2 cellular contexts compared by ENCODE assay signal in the genomic region with DNA sequence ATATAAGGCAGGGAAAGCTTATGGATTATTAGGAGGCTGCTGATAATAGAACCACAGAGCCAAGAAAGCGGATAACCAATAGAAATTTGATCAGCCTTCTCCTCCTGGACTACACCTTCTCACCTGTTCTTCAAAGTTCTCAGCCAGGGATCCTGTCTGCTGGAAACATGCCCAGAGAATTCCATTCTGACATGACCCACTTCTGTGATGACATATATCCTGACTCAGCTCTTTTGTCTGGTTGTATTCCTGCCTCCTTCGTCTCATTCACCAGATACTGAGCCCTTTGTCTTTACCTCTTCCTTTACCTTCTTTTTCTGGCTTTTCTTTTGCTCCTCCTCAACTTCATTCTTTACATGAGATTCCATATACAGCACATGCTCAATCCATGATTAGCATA.
TF ChIP-seq lines count a peak whose summit lies in the region.

No MANE protein-coding gene starts in this region.

TF ChIP-seq in HepG2, 621 proteins besides CTCF, POLR2A, EP300 and RAD21 (continued from another document):
- TF ChIP-seq, protein P1, sequence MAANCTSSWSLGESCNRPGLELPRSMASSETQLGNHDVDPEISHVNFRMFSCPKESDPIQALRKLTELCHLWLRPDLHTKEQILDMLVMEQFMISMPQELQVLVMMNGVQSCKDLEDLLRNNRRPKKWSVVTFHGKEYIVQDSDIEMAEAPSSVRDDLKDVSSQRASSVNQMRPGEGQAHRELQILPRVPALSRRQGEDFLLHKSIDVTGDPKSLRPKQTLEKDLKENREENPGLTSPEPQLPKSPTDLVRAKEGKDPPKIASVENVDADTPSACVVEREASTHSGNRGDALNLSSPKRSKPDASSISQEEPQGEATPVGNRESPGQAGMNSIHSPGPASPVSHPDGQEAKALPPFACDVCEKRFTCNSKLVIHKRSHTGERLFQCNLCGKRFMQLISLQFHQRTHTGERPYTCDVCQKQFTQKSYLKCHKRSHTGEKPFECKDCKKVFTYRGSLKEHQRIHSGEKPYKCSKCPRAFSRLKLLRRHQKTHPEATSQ (CRISPR knock-in tag; IDR thresholded peaks at IDR 0.05; ENCODE audit: borderline replicate concordance), result no peak
TF ChIP-seq in HepG2: peak in this region for 2.

TF ChIP-seq in GM23338, 12 proteins besides CTCF, POLR2A, EP300 and RAD21 (continued from another document):
- TF ChIP-seq, protein P2, sequence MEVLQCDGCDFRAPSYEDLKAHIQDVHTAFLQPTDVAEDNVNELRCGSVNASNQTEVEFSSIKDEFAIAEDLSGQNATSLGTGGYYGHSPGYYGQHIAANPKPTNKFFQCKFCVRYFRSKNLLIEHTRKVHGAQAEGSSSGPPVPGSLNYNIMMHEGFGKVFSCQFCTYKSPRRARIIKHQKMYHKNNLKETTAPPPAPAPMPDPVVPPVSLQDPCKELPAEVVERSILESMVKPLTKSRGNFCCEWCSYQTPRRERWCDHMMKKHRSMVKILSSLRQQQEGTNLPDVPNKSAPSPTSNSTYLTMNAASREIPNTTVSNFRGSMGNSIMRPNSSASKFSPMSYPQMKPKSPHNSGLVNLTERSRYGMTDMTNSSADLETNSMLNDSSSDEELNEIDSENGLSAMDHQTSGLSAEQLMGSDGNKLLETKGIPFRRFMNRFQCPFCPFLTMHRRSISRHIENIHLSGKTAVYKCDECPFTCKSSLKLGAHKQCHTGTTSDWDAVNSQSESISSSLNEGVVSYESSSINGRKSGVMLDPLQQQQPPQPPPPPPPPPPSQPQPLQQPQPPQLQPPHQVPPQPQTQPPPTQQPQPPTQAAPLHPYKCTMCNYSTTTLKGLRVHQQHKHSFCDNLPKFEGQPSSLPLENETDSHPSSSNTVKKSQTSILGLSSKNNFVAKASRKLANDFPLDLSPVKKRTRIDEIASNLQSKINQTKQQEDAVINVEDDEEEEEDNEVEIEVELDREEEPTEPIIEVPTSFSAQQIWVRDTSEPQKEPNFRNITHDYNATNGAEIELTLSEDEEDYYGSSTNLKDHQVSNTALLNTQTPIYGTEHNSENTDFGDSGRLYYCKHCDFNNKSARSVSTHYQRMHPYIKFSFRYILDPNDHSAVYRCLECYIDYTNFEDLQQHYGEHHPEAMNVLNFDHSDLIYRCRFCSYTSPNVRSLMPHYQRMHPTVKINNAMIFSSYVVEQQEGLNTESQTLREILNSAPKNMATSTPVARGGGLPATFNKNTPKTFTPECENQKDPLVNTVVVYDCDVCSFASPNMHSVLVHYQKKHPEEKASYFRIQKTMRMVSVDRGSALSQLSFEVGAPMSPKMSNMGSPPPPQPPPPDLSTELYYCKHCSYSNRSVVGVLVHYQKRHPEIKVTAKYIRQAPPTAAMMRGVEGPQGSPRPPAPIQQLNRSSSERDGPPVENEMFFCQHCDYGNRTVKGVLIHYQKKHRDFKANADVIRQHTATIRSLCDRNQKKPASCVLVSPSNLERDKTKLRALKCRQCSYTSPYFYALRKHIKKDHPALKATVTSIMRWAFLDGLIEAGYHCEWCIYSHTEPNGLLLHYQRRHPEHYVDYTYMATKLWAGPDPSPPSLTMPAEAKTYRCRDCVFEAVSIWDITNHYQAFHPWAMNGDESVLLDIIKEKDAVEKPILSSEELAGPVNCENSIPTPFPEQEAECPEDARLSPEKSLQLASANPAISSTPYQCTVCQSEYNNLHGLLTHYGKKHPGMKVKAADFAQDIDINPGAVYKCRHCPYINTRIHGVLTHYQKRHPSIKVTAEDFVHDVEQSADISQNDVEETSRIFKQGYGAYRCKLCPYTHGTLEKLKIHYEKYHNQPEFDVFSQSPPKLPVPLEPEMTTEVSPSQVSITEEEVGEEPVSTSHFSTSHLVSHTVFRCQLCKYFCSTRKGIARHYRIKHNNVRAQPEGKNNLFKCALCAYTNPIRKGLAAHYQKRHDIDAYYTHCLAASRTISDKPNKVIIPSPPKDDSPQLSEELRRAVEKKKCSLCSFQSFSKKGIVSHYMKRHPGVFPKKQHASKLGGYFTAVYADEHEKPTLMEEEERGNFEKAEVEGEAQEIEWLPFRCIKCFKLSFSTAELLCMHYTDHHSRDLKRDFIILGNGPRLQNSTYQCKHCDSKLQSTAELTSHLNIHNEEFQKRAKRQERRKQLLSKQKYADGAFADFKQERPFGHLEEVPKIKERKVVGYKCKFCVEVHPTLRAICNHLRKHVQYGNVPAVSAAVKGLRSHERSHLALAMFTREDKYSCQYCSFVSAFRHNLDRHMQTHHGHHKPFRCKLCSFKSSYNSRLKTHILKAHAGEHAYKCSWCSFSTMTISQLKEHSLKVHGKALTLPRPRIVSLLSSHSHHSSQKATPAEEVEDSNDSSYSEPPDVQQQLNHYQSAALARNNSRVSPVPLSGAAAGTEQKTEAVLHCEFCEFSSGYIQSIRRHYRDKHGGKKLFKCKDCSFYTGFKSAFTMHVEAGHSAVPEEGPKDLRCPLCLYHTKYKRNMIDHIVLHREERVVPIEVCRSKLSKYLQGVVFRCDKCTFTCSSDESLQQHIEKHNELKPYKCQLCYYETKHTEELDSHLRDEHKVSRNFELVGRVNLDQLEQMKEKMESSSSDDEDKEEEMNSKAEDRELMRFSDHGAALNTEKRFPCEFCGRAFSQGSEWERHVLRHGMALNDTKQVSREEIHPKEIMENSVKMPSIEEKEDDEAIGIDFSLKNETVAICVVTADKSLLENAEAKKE (CRISPR knock-in tag; IDR thresholded peaks at IDR 0.05), result no peak
- TF ChIP-seq EZH2phosphoT487 (IDR thresholded peaks at IDR 0.05; ENCODE audit: unreplicated experiment), result no peak
- TF ChIP-seq POLR2AphosphoS5 (IDR thresholded peaks at IDR 0.05; ENCODE audit: low read depth), result no peak
- TF ChIP-seq, protein P3, sequence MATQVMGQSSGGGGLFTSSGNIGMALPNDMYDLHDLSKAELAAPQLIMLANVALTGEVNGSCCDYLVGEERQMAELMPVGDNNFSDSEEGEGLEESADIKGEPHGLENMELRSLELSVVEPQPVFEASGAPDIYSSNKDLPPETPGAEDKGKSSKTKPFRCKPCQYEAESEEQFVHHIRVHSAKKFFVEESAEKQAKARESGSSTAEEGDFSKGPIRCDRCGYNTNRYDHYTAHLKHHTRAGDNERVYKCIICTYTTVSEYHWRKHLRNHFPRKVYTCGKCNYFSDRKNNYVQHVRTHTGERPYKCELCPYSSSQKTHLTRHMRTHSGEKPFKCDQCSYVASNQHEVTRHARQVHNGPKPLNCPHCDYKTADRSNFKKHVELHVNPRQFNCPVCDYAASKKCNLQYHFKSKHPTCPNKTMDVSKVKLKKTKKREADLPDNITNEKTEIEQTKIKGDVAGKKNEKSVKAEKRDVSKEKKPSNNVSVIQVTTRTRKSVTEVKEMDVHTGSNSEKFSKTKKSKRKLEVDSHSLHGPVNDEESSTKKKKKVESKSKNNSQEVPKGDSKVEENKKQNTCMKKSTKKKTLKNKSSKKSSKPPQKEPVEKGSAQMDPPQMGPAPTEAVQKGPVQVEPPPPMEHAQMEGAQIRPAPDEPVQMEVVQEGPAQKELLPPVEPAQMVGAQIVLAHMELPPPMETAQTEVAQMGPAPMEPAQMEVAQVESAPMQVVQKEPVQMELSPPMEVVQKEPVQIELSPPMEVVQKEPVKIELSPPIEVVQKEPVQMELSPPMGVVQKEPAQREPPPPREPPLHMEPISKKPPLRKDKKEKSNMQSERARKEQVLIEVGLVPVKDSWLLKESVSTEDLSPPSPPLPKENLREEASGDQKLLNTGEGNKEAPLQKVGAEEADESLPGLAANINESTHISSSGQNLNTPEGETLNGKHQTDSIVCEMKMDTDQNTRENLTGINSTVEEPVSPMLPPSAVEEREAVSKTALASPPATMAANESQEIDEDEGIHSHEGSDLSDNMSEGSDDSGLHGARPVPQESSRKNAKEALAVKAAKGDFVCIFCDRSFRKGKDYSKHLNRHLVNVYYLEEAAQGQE (IDR thresholded peaks at IDR 0.05; ENCODE audit: unreplicated experiment), result no peak
- TF ChIP-seq STAT1 (IDR thresholded peaks at IDR 0.05; ENCODE audit: unreplicated experiment), result no peak
- TF ChIP-seq CREB1 (CRISPR knock-in tag; IDR thresholded peaks at IDR 0.05; ENCODE audit: low read depth), result no peak
- no peak for TF ChIP-seq JUNB (IDR thresholded peaks at IDR 0.05; ENCODE audit: unreplicated experiment)
- no peak for TF ChIP-seq ZNF331 (CRISPR knock-in tag; IDR thresholded peaks at IDR 0.05; ENCODE audit: low read depth)
- TF ChIP-seq ZNF114 (CRISPR knock-in tag; IDR thresholded peaks at IDR 0.05), result no peak
TF ChIP-seq in GM23338: peak in this region for 0.
